In genomic region chr13:73997964-73998363, GRCh38 we compare ENCODE assay signal across 12 cellular contexts.
"Had no signal": no experiment of that assay in that cellular context is flagged by ENCODE, and none has a peak within 500 bp of the region (broad histone marks: within the 10 kb centered on the region; RNA-seq: fewer than 3 reads in every experiment).

No MANE protein-coding gene starts in this region.

- ATAC-seq: WTC11 had no signal

- H3K27ac Mint-ChIP-seq: activated CD4-positive, alpha-beta T cell treated with anti-CD3 and anti-CD28 coated beads, Interleukin-2, amount 10 ng/mL, durations not matched to agents 24 days and 14 days; activated naive CD4-positive, alpha-beta T cell treated with anti-CD3 and anti-CD28 coated beads, Interleukin-2, amount 10 ng/mL, durations not matched to agents 7 days and 5 days; activated T-helper 2 cell treated with anti-CD3 and anti-CD28 coated beads, Interferon-gamma antibody, Interleukin-2, Interleukin-4, amounts not matched to agents 10 μg/mL and 5 μg/mL and 100 μg/mL, durations not matched to agents 14 hours and 24 hours and 36 hours; WTC11 had no signal

- H3K36me3 ChIP-seq: thoracic aorta had no signal

- H2AFZ ChIP-seq: parathyroid adenoma had no signal

- H3K9ac ChIP-seq: parathyroid adenoma had no signal

- H3K27me3 Mint-ChIP-seq: activated CD4-positive, alpha-beta T cell treated with anti-CD3 and anti-CD28 coated beads, Interleukin-2, amount 10 ng/mL, durations not matched to agents 24 days and 14 days; activated naive CD4-positive, alpha-beta T cell treated with anti-CD3 and anti-CD28 coated beads, Interleukin-2, amount 10 ng/mL, durations not matched to agents 7 days and 5 days; stimulated activated naive CD8-positive, alpha-beta T cell treated with anti-CD3 and anti-CD28 coated beads, Interleukin-15, amount 100 ng/mL, for 72 hours had no signal

- H3K27ac ChIP-seq: heart left ventricle, parathyroid adenoma, thoracic aorta had no signal

- H3K4me3 ChIP-seq: heart left ventricle, thoracic aorta had no signal

- DNase-seq: activated CD4-positive, alpha-beta T cell treated with anti-CD3 and anti-CD28 coated beads, Interleukin-2, amount 10 ng/mL, durations not matched to agents 24 days and 14 days; activated naive CD4-positive, alpha-beta T cell treated with anti-CD3 and anti-CD28 coated beads, Interleukin-2, amount 10 ng/mL, durations not matched to agents 7 days and 5 days; cortex of kidney; effector CD8-positive, alpha-beta T cell; heart left ventricle; mesendoderm; stimulated activated CD4-positive, alpha-beta T cell treated with anti-CD3 and anti-CD28 coated beads, Interleukin-4, amount 100 ng/mL, for 1 hour; stimulated activated naive CD8-positive, alpha-beta T cell treated with anti-CD3 and anti-CD28 coated beads, Interleukin-15, amount 100 ng/mL, for 72 hours had no signal

- H3K36me3 Mint-ChIP-seq: WTC11 had no signal

- H3K9me3 Mint-ChIP-seq: activated CD4-positive, alpha-beta T cell treated with anti-CD3 and anti-CD28 coated beads, Interleukin-2, amount 10 ng/mL, durations not matched to agents 24 days and 14 days; activated naive CD4-positive, alpha-beta T cell treated with anti-CD3 and anti-CD28 coated beads, Interleukin-2, amount 10 ng/mL, durations not matched to agents 7 days and 5 days; activated T-helper 2 cell treated with anti-CD3 and anti-CD28 coated beads, Interferon-gamma antibody, Interleukin-2, Interleukin-4, amounts not matched to agents 10 μg/mL and 5 μg/mL and 100 μg/mL, durations not matched to agents 14 hours and 24 hours and 36 hours; stimulated activated naive CD8-positive, alpha-beta T cell treated with anti-CD3 and anti-CD28 coated beads, Interleukin-15, amount 100 ng/mL, for 72 hours; WTC11 had no signal

- H3K4me3 Mint-ChIP-seq: activated CD4-positive, alpha-beta T cell treated with anti-CD3 and anti-CD28 coated beads, Interleukin-2, amount 10 ng/mL, durations not matched to agents 24 days and 14 days; activated naive CD4-positive, alpha-beta T cell treated with anti-CD3 and anti-CD28 coated beads, Interleukin-2, amount 10 ng/mL, durations not matched to agents 7 days and 5 days; stimulated activated naive CD8-positive, alpha-beta T cell treated with anti-CD3 and anti-CD28 coated beads, Interleukin-15, amount 100 ng/mL, for 72 hours; WTC11 had no signal

- H3K79me2 ChIP-seq: parathyroid adenoma had no signal

- H3K9me3 ChIP-seq: heart left ventricle, thoracic aorta had no signal

- H3K27me3 ChIP-seq: heart left ventricle had no signal

- H3K4me1 ChIP-seq: parathyroid adenoma had no signal
